2 cellular contexts compared by ENCODE assay signal in genomic region chr3:106719583-106719982, GRCh38.
TF ChIP-seq lines count a peak whose summit lies in the region.

No MANE protein-coding gene starts in this region.

TF ChIP-seq in HepG2, 621 proteins besides CTCF, POLR2A, EP300 and RAD21:
- no peak for TF ChIP-seq KLF16 (CRISPR knock-in tag; IDR thresholded peaks at IDR 0.05)
- peak; percentile 67 for TF ChIP-seq CEBPB (IDR thresholded peaks at IDR 0.05; ENCODE audit: borderline replicate concordance, low read depth, low read length)
- TF ChIP-seq JUNB (CRISPR knock-in tag; IDR thresholded peaks at IDR 0.05; ENCODE audit: borderline replicate concordance) = no peak

TF ChIP-seq in H1, 55 proteins besides CTCF, POLR2A, EP300 and RAD21:
- peak; percentile 50; the same call in 1 of the 2 replicates for TF ChIP-seq CEBPB (IDR thresholded peaks at IDR 0.05; ENCODE audit: low read depth, low read length)
- no peak for TF ChIP-seq CTBP2 (IDR thresholded peaks at IDR 0.05; ENCODE audit: borderline replicate concordance, insufficient read depth, insufficient read length, low read length)
- no peak for TF ChIP-seq HDAC6 (IDR thresholded peaks at IDR 0.05; ENCODE audit: low read depth, low read length)
- TF ChIP-seq TAF1 (IDR thresholded peaks at IDR 0.05; ENCODE audit: low read depth, low read length) = no peak
- TF ChIP-seq RFX5 (IDR thresholded peaks at IDR 0.05; ENCODE audit: borderline replicate concordance, low read depth, low read length) = no peak
- TF ChIP-seq NANOG (IDR thresholded peaks at IDR 0.05; ENCODE audit: insufficient read depth, low read depth, low read length, poor library complexity, severe bottlenecking) = no peak
- TF ChIP-seq USF2 (IDR thresholded peaks at IDR 0.05; ENCODE audit: low read length) = no peak
